In genomic region chr5:5235685-5236084, GRCh38 we compare ENCODE assay signal across 25 cellular contexts.
"Had no signal": no experiment of that assay in that cellular context is flagged by ENCODE, and none has a peak within 500 bp of the region (broad histone marks: within the 10 kb centered on the region; RNA-seq: fewer than 3 reads in every experiment).

No MANE protein-coding gene starts in this region.

- H3K27ac ChIP-seq: ascending aorta, body of pancreas, breast epithelium, KMS-11, WERI-Rb-1 had no signal

- H3K4me3 ChIP-seq: ascending aorta, body of pancreas, breast epithelium had no signal

- H3K36me3 ChIP-seq: ascending aorta, breast epithelium, WERI-Rb-1 had no signal

- H3K9me3 Mint-ChIP-seq: activated naive CD4-positive, alpha-beta T cell treated with anti-CD3 and anti-CD28 coated beads, Interleukin-2, amount 50 U/mL, for 24 hours; activated T-cell treated with anti-CD3 and anti-CD28 coated beads, Interleukin-2, amount 50 U/mL, for 24 hours; activated T-helper 2 cell treated with anti-CD3 and anti-CD28 coated beads, Interferon-gamma antibody, Interleukin-2, Interleukin-4, amounts not matched to agents 10 μg/mL and 5 μg/mL and 100 μg/mL, durations not matched to agents 14 hours and 24 hours and 36 hours had no signal

- H3K27me3 Mint-ChIP-seq: activated CD4-positive, alpha-beta T cell treated with anti-CD3 and anti-CD28 coated beads, Interleukin-2, amount 10 ng/mL, durations not matched to agents 24 days and 14 days had no signal

- H3K27ac Mint-ChIP-seq: activated CD4-positive, alpha-beta T cell treated with anti-CD3 and anti-CD28 coated beads, Interleukin-2, amount 10 ng/mL, durations not matched to agents 24 days and 14 days; activated CD8-positive, alpha-beta T cell treated with anti-CD3 and anti-CD28 coated beads, Interleukin-2, amount 10 ng/mL, durations not matched to agents 7 days and 5 days; activated naive CD4-positive, alpha-beta T cell treated with anti-CD3 and anti-CD28 coated beads, Interleukin-2, amount 50 U/mL, for 24 hours; activated naive CD8-positive, alpha-beta T cell treated with anti-CD3 and anti-CD28 coated beads, Interleukin-2, amount 10 ng/mL, durations not matched to agents 7 days and 5 days; activated T-cell treated with anti-CD3 and anti-CD28 coated beads, Interleukin-2, amount 50 U/mL, for 24 hours; activated T-helper 2 cell treated with anti-CD3 and anti-CD28 coated beads, Interferon-gamma antibody, Interleukin-2, Interleukin-4, amounts not matched to agents 10 μg/mL and 5 μg/mL and 100 μg/mL, durations not matched to agents 14 hours and 24 hours and 36 hours had no signal

- H3K36me3 Mint-ChIP-seq: activated naive CD4-positive, alpha-beta T cell treated with anti-CD3 and anti-CD28 coated beads, Interleukin-2, amount 50 U/mL, for 24 hours; activated naive CD8-positive, alpha-beta T cell treated with anti-CD3 and anti-CD28 coated beads, Interleukin-2, amount 10 ng/mL, durations not matched to agents 7 days and 5 days had no signal

- ATAC-seq: activated CD8-positive, alpha-beta T cell treated with anti-CD3 and anti-CD28 coated beads, Interleukin-2, amount 10 ng/mL, durations not matched to agents 7 days and 5 days; body of pancreas; PC-3 had no signal

- H3K9me3 ChIP-seq: ascending aorta, body of pancreas, breast epithelium had no signal

- H3K4me1 Mint-ChIP-seq: activated CD4-positive, alpha-beta T cell treated with anti-CD3 and anti-CD28 coated beads, Interleukin-2, amount 10 ng/mL, durations not matched to agents 24 days and 14 days; activated naive CD4-positive, alpha-beta T cell treated with anti-CD3 and anti-CD28 coated beads, Interleukin-2, amount 50 U/mL, for 24 hours; activated naive CD8-positive, alpha-beta T cell treated with anti-CD3 and anti-CD28 coated beads, Interleukin-2, amount 10 ng/mL, durations not matched to agents 7 days and 5 days had no signal

- H3K4me1 ChIP-seq: ascending aorta, body of pancreas, breast epithelium had no signal

- H3K27me3 ChIP-seq: ascending aorta, body of pancreas, breast epithelium had no signal

- H3K4me3 Mint-ChIP-seq: activated CD4-positive, alpha-beta T cell treated with anti-CD3 and anti-CD28 coated beads, Interleukin-2, amount 10 ng/mL, durations not matched to agents 24 days and 14 days; activated CD8-positive, alpha-beta T cell treated with anti-CD3 and anti-CD28 coated beads, Interleukin-2, amount 10 ng/mL, durations not matched to agents 7 days and 5 days; activated naive CD4-positive, alpha-beta T cell treated with anti-CD3 and anti-CD28 coated beads, Interleukin-2, amount 50 U/mL, for 24 hours; activated naive CD8-positive, alpha-beta T cell treated with anti-CD3 and anti-CD28 coated beads, Interleukin-2, amount 10 ng/mL, durations not matched to agents 7 days and 5 days; activated T-cell treated with anti-CD3 and anti-CD28 coated beads, Interleukin-2, amount 50 U/mL, for 24 hours had no signal

- DNase-seq: activated CD4-positive, alpha-beta T cell treated with anti-CD3 and anti-CD28 coated beads, Interleukin-2, amount 10 ng/mL, durations not matched to agents 24 days and 14 days; activated CD4-positive, alpha-beta T cell treated with anti-CD3 and anti-CD28 coated beads, Interleukin-2, amount 50 U/mL, for 4 hours; activated CD8-positive, alpha-beta T cell treated with anti-CD3 and anti-CD28 coated beads, Interleukin-2, amount 10 ng/mL, durations not matched to agents 7 days and 5 days; activated gamma-delta T cell; activated naive CD4-positive, alpha-beta T cell treated with Interleukin-2 at 50 U/mL for 16 hours; activated naive CD8-positive, alpha-beta T cell treated with anti-CD3 and anti-CD28 coated beads, Interleukin-2, amount 10 ng/mL, durations not matched to agents 7 days and 5 days; activated T-cell treated with anti-CD3 and anti-CD28 coated beads, Interleukin-2, amount 50 U/mL, for 24 hours; amygdala; body of pancreas; NCI-H1105; NCI-H1417 treated with DMSO at 0.1 percent for 48 hours; NCI-H187 treated with DMSO at 0.1 percent for 48 hours; NCI-H345; NCI-H524 treated with DMSO at 0.1 percent for 48 hours; PC-3; Right ventricle myocardium superior; SW 1271; T-helper 1 cell; T1000; WERI-Rb-1 had no signal
